ENCODE assay signal across 9 cellular contexts in the genomic region with DNA sequence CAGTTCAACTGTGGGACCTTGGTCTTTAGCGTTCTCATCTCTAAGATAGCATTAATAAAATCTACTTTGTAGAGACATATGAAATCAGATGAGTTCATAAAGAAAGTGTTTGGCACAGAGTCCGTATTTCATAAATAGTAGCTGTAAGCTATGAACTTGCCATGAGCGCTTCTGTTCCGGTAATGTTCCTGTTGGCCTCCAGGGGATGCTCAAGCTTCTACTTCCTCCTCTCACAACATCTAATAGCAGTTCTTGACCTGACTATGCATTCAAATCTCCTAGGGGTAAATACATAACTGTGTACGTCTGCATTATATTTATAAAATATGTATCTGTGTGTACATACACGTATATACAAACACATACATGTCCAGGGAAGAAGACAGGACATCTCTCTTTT.
A peak's percentile ranks its signal among the peaks of the same experiment; 100 is the strongest.
DNase-seq lines count a peak whose midpoint lies in the region; ATAC-seq and TF ChIP-seq lines count a peak whose summit lies in the region.
"Had no signal": no experiment of that assay in that cellular context is flagged by ENCODE, and none has a peak within 500 bp of the region (broad histone marks: within the 10 kb centered on the region; RNA-seq: fewer than 3 reads in every experiment).

No MANE protein-coding gene starts in this region.

- TF ChIP-seq CTCF in LNCaP clone FGC (IDR thresholded peaks at IDR 0.05; ENCODE audit: control insufficient read depth, extremely low read depth, insufficient read depth) (peak; percentile 53), astrocyte of the cerebellum (IDR thresholded peaks at IDR 0.05; ENCODE audit: low read depth, low read length, missing control alignments) (peak; percentile 36), nephron (IDR thresholded peaks at IDR 0.05; ENCODE audit: unreplicated experiment in 3 of 3) (peak in 2 of 3 experiments; percentile 26 to 34)

- H3K36me3 Mint-ChIP-seq in nephron (ENCODE audit: low read depth): no peaks in the 10 kb centered on the region
- H3K36me3 Mint-ChIP-seq in stimulated activated memory B cell treated with anti-CD40 and anti-IgM and Interleukin-4, amounts not matched to agents 10 μg/mL and 1 μg/mL and 100 μg/mL, for 72 hours: no peaks in the 10 kb centered on the region

- DNase-seq in Daoy (ENCODE audit: low read depth) (peak; percentile 19), LNCaP clone FGC (ENCODE audit: low read depth) (no peak), astrocyte of the cerebellum (ENCODE audit: low read depth) (no peak)
- DNase-seq: NCI-H2171 treated with DMSO at 0.1 percent for 48 hours had no signal

- peaks cover 49% of the 10 kb centered on the region for H3K4me1 Mint-ChIP-seq in nephron
- no peaks in the 10 kb centered on the region for H3K4me1 Mint-ChIP-seq in stimulated activated memory B cell treated with anti-CD40 and anti-IgM and Interleukin-4, amounts not matched to agents 10 μg/mL and 1 μg/mL and 100 μg/mL, for 72 hours

- no peak overlapping the region for H3K4me3 Mint-ChIP-seq in nephron
- H3K4me3 Mint-ChIP-seq in stimulated activated memory B cell treated with anti-CD40 and anti-IgM and Interleukin-4, amounts not matched to agents 10 μg/mL and 1 μg/mL and 100 μg/mL, for 72 hours: no peak overlapping the region

- H3K4me3 ChIP-seq in LNCaP clone FGC (ENCODE audit: low read depth, low read length): no peak overlapping the region
- no peak overlapping the region for H3K4me3 ChIP-seq in astrocyte of the cerebellum (ENCODE audit: low read depth, low read length)

- H3K9me3 Mint-ChIP-seq in nephron: no peaks in the 10 kb centered on the region
- no peaks in the 10 kb centered on the region for H3K9me3 Mint-ChIP-seq in stimulated activated memory B cell treated with anti-CD40 and anti-IgM and Interleukin-4, amounts not matched to agents 10 μg/mL and 1 μg/mL and 100 μg/mL, for 72 hours

- in situ Hi-C loops in astrocyte of the cerebellum (cut with HindIII; ENCODE audit: low sequenced_read_pairs): loop anchor here (5.0 kb wide), 1 partner anchor 35 kb away; no protein-coding TSS in a partner anchor

- H3K27ac Mint-ChIP-seq in nephron: no peak overlapping the region
- no peak overlapping the region for H3K27ac Mint-ChIP-seq in stimulated activated memory B cell treated with anti-CD40 and anti-IgM and Interleukin-4, amounts not matched to agents 10 μg/mL and 1 μg/mL and 100 μg/mL, for 72 hours

- ATAC-seq in HG03095 (IDR thresholded peaks at IDR 0.05; ENCODE audit: unreplicated experiment) (no peak), GM18502 (IDR thresholded peaks at IDR 0.05; ENCODE audit: poor library complexity, unreplicated experiment) (no peak), GM18520 (IDR thresholded peaks at IDR 0.05; ENCODE audit: unreplicated experiment) (no peak)
- ATAC-seq in stimulated activated memory B cell treated with anti-CD40 and anti-IgM and Interleukin-4, amounts not matched to agents 10 μg/mL and 1 μg/mL and 100 μg/mL, for 72 hours: no peak

- H3K27me3 Mint-ChIP-seq in nephron (ENCODE audit: low read depth): peaks cover 6% of the 10 kb centered on the region
- no peaks in the 10 kb centered on the region for H3K27me3 Mint-ChIP-seq in stimulated activated memory B cell treated with anti-CD40 and anti-IgM and Interleukin-4, amounts not matched to agents 10 μg/mL and 1 μg/mL and 100 μg/mL, for 72 hours
